Comparison of ENCODE assay signal across 26 cellular contexts in genomic region chr2:39108377-39108776, GRCh38. TPM values are rescaled to one million over a fixed set of nuclear protein-coding genes. Genes with fewer than 3 reads are reported as not detected.
DNase-seq lines count a peak whose midpoint lies in the region; ATAC-seq, FAIRE-seq and TF ChIP-seq lines count a peak whose summit lies in the region.
"Had no signal": no experiment of that assay in that cellular context is flagged by ENCODE, and none has a peak within 500 bp of the region (broad histone marks: within the 10 kb centered on the region; RNA-seq: fewer than 3 reads in every experiment).

No MANE protein-coding gene starts in this region.

- TF ChIP-seq CTCF in stomach (IDR thresholded peaks at IDR 0.05): no peak

- CTCF ChIA-PET in CD8-positive, alpha-beta memory T cell (lab: Charles Lee): interaction anchor here (0.8 to 2.5 kb wide), 4 partner anchors 8 to 121 kb away, joined by 3 to 19 read pairs (median 4); partner anchors contain the start of gene SOS1

- DNase-seq in CD4-positive, CD25-positive, alpha-beta regulatory T cell: no peak
- DNase-seq in CD8-positive, alpha-beta memory T cell: no peak
- no peak for DNase-seq in activated T-helper 2 cell treated with anti-CD3 and anti-CD28 coated beads, Interferon-gamma antibody, Interleukin-2, Interleukin-4, amounts not matched to agents 10 μg/mL and 5 μg/mL and 100 μg/mL, durations not matched to agents 14 hours and 24 hours and 36 hours (ENCODE audit: low spot score)
- no peak for DNase-seq in naive thymus-derived CD8-positive, alpha-beta T cell
- DNase-seq in pons (ENCODE audit: low spot score) (no peak), stomach (no peak), HTR-8/SVneo (ENCODE audit: insufficient read length, low spot score) (no peak)
- DNase-seq: activated CD4-positive, alpha-beta T cell treated with anti-CD3 and anti-CD28 coated beads, Interleukin-2, amount 50 U/mL, for 1 hour; activated gamma-delta T cell; amniotic stem cell; cortex of kidney; DMS153; endodermal cell; gastrocnemius medialis; KBM-7; NCI-H1694; NCI-H2171 treated with DMSO at 0.1 percent for 48 hours; NCI-H526 treated with DMSO at 0.1 percent for 48 hours; sigmoid colon; T-cell had no signal

- POLR2A ChIA-PET in CD8-positive, alpha-beta memory T cell (lab: Charles Lee): no interaction called here
- POLR2A ChIA-PET in naive thymus-derived CD8-positive, alpha-beta T cell (lab: Charles Lee): interaction anchor here (0.9 to 1.4 kb wide), 2 partner anchors 10 to 16 kb away, joined by 3 read pairs; no protein-coding TSS in a partner anchor

- H3K9me3 ChIP-seq in CD4-positive, CD25-positive, alpha-beta regulatory T cell (ENCODE audit: control insufficient read depth in 2 of 2, low read length in 2 of 2): no peaks in the 10 kb centered on the region
- H3K9me3 ChIP-seq in CD8-positive, alpha-beta memory T cell (ENCODE audit: low read length): no peaks in the 10 kb centered on the region
- H3K9me3 ChIP-seq in stomach: no peaks in the 10 kb centered on the region
- H3K9me3 ChIP-seq: gastrocnemius medialis, sigmoid colon, SJCRH30, tibial nerve had no signal

- no peaks in the 10 kb centered on the region for H3K27me3 ChIP-seq in CD4-positive, CD25-positive, alpha-beta regulatory T cell (ENCODE audit: control insufficient read depth, insufficient read depth, low read length)
- H3K27me3 ChIP-seq in CD8-positive, alpha-beta memory T cell (ENCODE audit: insufficient read depth, low read length, poor library complexity, severe bottlenecking): no peaks in the 10 kb centered on the region
- H3K27me3 ChIP-seq in stomach: no peaks in the 10 kb centered on the region
- H3K27me3 ChIP-seq: gastrocnemius medialis, hepatocyte, sigmoid colon, SJCRH30, tibial nerve had no signal

- no peaks in the 10 kb centered on the region for H3K27me3 Mint-ChIP-seq in CD4-positive, CD25-positive, alpha-beta regulatory T cell
- no peaks in the 10 kb centered on the region for H3K27me3 Mint-ChIP-seq in CD8-positive, alpha-beta memory T cell
- H3K27me3 Mint-ChIP-seq in activated T-helper 2 cell treated with anti-CD3 and anti-CD28 coated beads, Interferon-gamma antibody, Interleukin-2, Interleukin-4, amounts not matched to agents 10 μg/mL and 5 μg/mL and 100 μg/mL, durations not matched to agents 14 hours and 24 hours and 36 hours (ENCODE audit: low read depth): no peaks in the 10 kb centered on the region
- H3K27me3 Mint-ChIP-seq in naive thymus-derived CD8-positive, alpha-beta T cell: no peaks in the 10 kb centered on the region
- H3K27me3 Mint-ChIP-seq: T-cell had no signal

- peaks cover 18 to 70% (median 59%) of the 10 kb centered on the region in 4 donors for H3K4me1 Mint-ChIP-seq in CD4-positive, CD25-positive, alpha-beta regulatory T cell
- peaks cover 56 to 92% (median 84%) of the 10 kb centered on the region in 3 donors for H3K4me1 Mint-ChIP-seq in CD8-positive, alpha-beta memory T cell
- peaks cover 54% of the 10 kb centered on the region for H3K4me1 Mint-ChIP-seq in activated T-helper 2 cell treated with anti-CD3 and anti-CD28 coated beads, Interferon-gamma antibody, Interleukin-2, Interleukin-4, amounts not matched to agents 10 μg/mL and 5 μg/mL and 100 μg/mL, durations not matched to agents 14 hours and 24 hours and 36 hours (ENCODE audit: low read depth)
- H3K4me1 Mint-ChIP-seq in naive thymus-derived CD8-positive, alpha-beta T cell: peaks cover 31 to 73% (median 63%) of the 10 kb centered on the region in 4 donors

- H3K4me3 Mint-ChIP-seq in CD4-positive, CD25-positive, alpha-beta regulatory T cell: peak overlapping the region in 1 of 4 donors; percentile 25
- peak overlapping the region in 3 of 7 donors; percentile 2 to 15 (median 8) for H3K4me3 Mint-ChIP-seq in CD8-positive, alpha-beta memory T cell
- H3K4me3 Mint-ChIP-seq in activated T-helper 2 cell treated with anti-CD3 and anti-CD28 coated beads, Interferon-gamma antibody, Interleukin-2, Interleukin-4, amounts not matched to agents 10 μg/mL and 5 μg/mL and 100 μg/mL, durations not matched to agents 14 hours and 24 hours and 36 hours (ENCODE audit: low read depth): no peak overlapping the region
- no peak overlapping the region for H3K4me3 Mint-ChIP-seq in naive thymus-derived CD8-positive, alpha-beta T cell
- H3K4me3 Mint-ChIP-seq: endodermal cell, neural crest cell, T-cell had no signal

- intact Hi-C loops in activated T-helper 2 cell treated with anti-CD3 and anti-CD28 coated beads, Interferon-gamma antibody, Interleukin-2, Interleukin-4, amounts not matched to agents 10 μg/mL and 5 μg/mL and 100 μg/mL, durations not matched to agents 14 hours and 24 hours and 36 hours (cut with micrococcal nuclease): no loop called here
- intact Hi-C loops in stomach (cut with DNase I; ENCODE audit: low total_unique reads): no loop called here

- no peak for FAIRE-seq in HTR-8/SVneo (lab: Jason Lieb, UNC)
- FAIRE-seq: G401.6, RCC 7860 had no signal

- H3K27ac ChIP-seq in CD4-positive, CD25-positive, alpha-beta regulatory T cell (ENCODE audit: insufficient read depth, low read length, poor library complexity, severe bottlenecking): no peak overlapping the region
- H3K27ac ChIP-seq in CD8-positive, alpha-beta memory T cell (ENCODE audit: low read depth, low read length): no peak overlapping the region
- H3K27ac ChIP-seq in stomach: no peak overlapping the region
- H3K27ac ChIP-seq: hepatocyte, sigmoid colon, SJCRH30, tibial nerve had no signal

- WGBS in stomach, 5 donors: 56 to 71% (median 61%) methylated on average over 1 of the region's 1 CpG

- no peak overlapping the region for H3K4me3 ChIP-seq in CD4-positive, CD25-positive, alpha-beta regulatory T cell (ENCODE audit: low read depth, low read length)
- no peak overlapping the region for H3K4me3 ChIP-seq in CD8-positive, alpha-beta memory T cell (ENCODE audit: low read length)
- H3K4me3 ChIP-seq in stomach: no peak overlapping the region
- H3K4me3 ChIP-seq: gastrocnemius medialis, hepatocyte, sigmoid colon, SJCRH30, tibial nerve had no signal

- peak overlapping the region in 2 of 3 donors; percentile 37 to 61 for H3K27ac Mint-ChIP-seq in CD4-positive, CD25-positive, alpha-beta regulatory T cell
- peak overlapping the region in 6 of 8 donors; percentile 30 to 78 (median 58) for H3K27ac Mint-ChIP-seq in CD8-positive, alpha-beta memory T cell
- H3K27ac Mint-ChIP-seq in activated T-helper 2 cell treated with anti-CD3 and anti-CD28 coated beads, Interferon-gamma antibody, Interleukin-2, Interleukin-4, amounts not matched to agents 10 μg/mL and 5 μg/mL and 100 μg/mL, durations not matched to agents 14 hours and 24 hours and 36 hours: peak overlapping the region; percentile 12
- H3K27ac Mint-ChIP-seq in naive thymus-derived CD8-positive, alpha-beta T cell: peak overlapping the region in 8 of 10 donors; percentile 2 to 47 (median 26)

- H3K9me3 Mint-ChIP-seq in CD4-positive, CD25-positive, alpha-beta regulatory T cell: no peaks in the 10 kb centered on the region
- no peaks in the 10 kb centered on the region for H3K9me3 Mint-ChIP-seq in CD8-positive, alpha-beta memory T cell
- no peaks in the 10 kb centered on the region for H3K9me3 Mint-ChIP-seq in activated T-helper 2 cell treated with anti-CD3 and anti-CD28 coated beads, Interferon-gamma antibody, Interleukin-2, Interleukin-4, amounts not matched to agents 10 μg/mL and 5 μg/mL and 100 μg/mL, durations not matched to agents 14 hours and 24 hours and 36 hours
- no peaks in the 10 kb centered on the region for H3K9me3 Mint-ChIP-seq in naive thymus-derived CD8-positive, alpha-beta T cell
- H3K9me3 Mint-ChIP-seq: endodermal cell, neural crest cell, T-cell had no signal

- peaks cover 18% of the 10 kb centered on the region for H3K36me3 Mint-ChIP-seq in CD4-positive, CD25-positive, alpha-beta regulatory T cell
- H3K36me3 Mint-ChIP-seq in CD8-positive, alpha-beta memory T cell: peaks cover 0 to 30% (median 5%) of the 10 kb centered on the region in 3 donors
- peaks cover 56% of the 10 kb centered on the region for H3K36me3 Mint-ChIP-seq in activated T-helper 2 cell treated with anti-CD3 and anti-CD28 coated beads, Interferon-gamma antibody, Interleukin-2, Interleukin-4, amounts not matched to agents 10 μg/mL and 5 μg/mL and 100 μg/mL, durations not matched to agents 14 hours and 24 hours and 36 hours (ENCODE audit: low read depth)
- H3K36me3 Mint-ChIP-seq in naive thymus-derived CD8-positive, alpha-beta T cell: peaks cover 0 to 34% (median 7%) of the 10 kb centered on the region in 3 donors

- peaks cover 8% of the 10 kb centered on the region for H3K4me1 ChIP-seq in CD4-positive, CD25-positive, alpha-beta regulatory T cell (ENCODE audit: control insufficient read depth, insufficient read depth, low read length, poor library complexity, severe bottlenecking)
- H3K4me1 ChIP-seq in CD8-positive, alpha-beta memory T cell (ENCODE audit: insufficient read depth, low read length): peaks cover 32% of the 10 kb centered on the region
- H3K4me1 ChIP-seq in stomach: peaks cover 0 to 68% (median 21%) of the 10 kb centered on the region in 4 donors

- TF ChIP-seq POLR2A in stomach (IDR thresholded peaks at IDR 0.05): no peak

- H3K36me3 ChIP-seq in CD4-positive, CD25-positive, alpha-beta regulatory T cell (ENCODE audit: control insufficient read depth, insufficient read depth, low read length): peaks cover 9% of the 10 kb centered on the region
- no peaks in the 10 kb centered on the region for H3K36me3 ChIP-seq in CD8-positive, alpha-beta memory T cell (ENCODE audit: insufficient read depth, low read length)
- H3K36me3 ChIP-seq in stomach: peaks cover 3 to 18% (median 15%) of the 10 kb centered on the region in 4 donors
- H3K36me3 ChIP-seq: sigmoid colon, SJCRH30 had no signal

- no peak for TF ChIP-seq EP300 in stomach (IDR thresholded peaks at IDR 0.05)

- no peak for ATAC-seq in CD4-positive, CD25-positive, alpha-beta regulatory T cell (ENCODE audit: low read depth in 2 of 2)
- no peak for ATAC-seq in naive thymus-derived CD8-positive, alpha-beta T cell
- ATAC-seq: gastrocnemius medialis, T-cell had no signal

RNA-seq across cellular contexts. Expression of gene SOS1, which starts 12.5 kb away (rescaled TPM):
- total RNA-seq in CD4-positive, CD25-positive, alpha-beta regulatory T cell: 50.4 TPM
- polyA plus RNA-seq in CD4-positive, CD25-positive, alpha-beta regulatory T cell: 10 to 100 TPM in 3 of 4 donors, 1 to 10 TPM in 1; 5.5 to 15.2 (median 11.9) TPM
- total RNA-seq in CD8-positive, alpha-beta memory T cell: 10 to 100 TPM; 72.6 to 75.9 TPM
- polyA plus RNA-seq in CD8-positive, alpha-beta memory T cell: 14.5 TPM
- 52.6 and 64.2 TPM in 2 replicates for total RNA-seq in activated T-helper 2 cell treated with anti-CD3 and anti-CD28 coated beads, Interferon-gamma antibody, Interleukin-2, Interleukin-4, amounts not matched to agents 10 μg/mL and 5 μg/mL and 100 μg/mL, durations not matched to agents 14 hours and 24 hours and 36 hours
- total RNA-seq in naive thymus-derived CD8-positive, alpha-beta T cell: 10 to 100 TPM; 42.9 to 51.6 TPM
- polyA plus RNA-seq in naive thymus-derived CD8-positive, alpha-beta T cell: 10 to 100 TPM; 10.6 to 13.7 (median 11.7) TPM
- 10 to 100 TPM in 4 of 5 donors, 1 to 10 TPM in 1; 5.2 to 46.4 (median 39.7) TPM for total RNA-seq in stomach
- 1 to 10 TPM; 4.5 to 6.3 (median 6.3) TPM for polyA plus RNA-seq in stomach
